In genomic region chr5:105131045-105131444, GRCh38 we compare ENCODE assay signal across 5 cellular contexts.
"Had no signal": no experiment of that assay in that cellular context is flagged by ENCODE, and none has a peak within 500 bp of the region (broad histone marks: within the 10 kb centered on the region; RNA-seq: fewer than 3 reads in every experiment).

No MANE protein-coding gene starts in this region.

- H3K27ac Mint-ChIP-seq: GM23338, H9 had no signal

- DNase-seq: H9, HCEC 1CT, IMR-90, KG1 had no signal

- H3K4me3 Mint-ChIP-seq: GM23338, H9 had no signal

- H3K4me1 Mint-ChIP-seq: GM23338, H9 had no signal

- H3K9me3 Mint-ChIP-seq: GM23338 had no signal
